8 cellular contexts compared by ENCODE assay signal in the genomic region with DNA sequence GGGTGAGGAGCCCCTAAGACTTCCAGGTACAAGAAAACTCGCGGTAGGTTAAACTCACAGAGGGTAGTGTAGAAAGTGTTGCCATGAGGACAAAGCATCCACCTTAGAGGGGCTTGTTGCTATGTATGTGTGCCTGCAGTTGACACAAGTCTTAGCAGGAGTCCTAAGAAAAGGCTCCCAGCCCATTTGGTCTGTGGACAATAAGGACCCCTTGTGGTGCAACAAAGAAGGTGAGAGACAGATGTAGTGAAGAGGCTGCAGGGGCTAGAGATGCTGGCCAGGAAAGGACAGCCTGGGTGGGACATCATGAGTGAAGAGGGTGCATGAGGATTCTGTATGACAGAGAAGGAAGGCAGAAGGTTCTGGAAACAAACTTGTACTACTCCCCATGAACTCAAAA. TPM values are rescaled to one million over a fixed set of nuclear protein-coding genes. Genes with fewer than 3 reads are reported as not detected.
DNase-seq lines count a peak whose midpoint lies in the region; ATAC-seq and TF ChIP-seq lines count a peak whose summit lies in the region.

No MANE protein-coding gene starts in this region.

- ATAC-seq in HG02571 (IDR thresholded peaks at IDR 0.05; ENCODE audit: unreplicated experiment), result peak; percentile 61
- ATAC-seq in RWPE2 (ENCODE audit: low read depth), result peak; percentile 61; the same call in 2 of the 3 replicates
- ATAC-seq in natural killer cell, result peak; percentile 73 to 89 (median 86)

- no peaks in the 10 kb centered on the region for H3K9me3 ChIP-seq in RWPE2 (ENCODE audit: severe bottlenecking)

- H3K4me1 Mint-ChIP-seq in natural killer cell, result peaks cover 0 to 12% of the 10 kb centered on the region in 2 donors

- H3K36me3 ChIP-seq in RWPE2 (ENCODE audit: low read depth), result no peaks in the 10 kb centered on the region

- no peaks in the 10 kb centered on the region for H3K27me3 ChIP-seq in RWPE2 (ENCODE audit: insufficient read depth, poor library complexity, severe bottlenecking)

- no peak overlapping the region for H3K27ac Mint-ChIP-seq in natural killer cell

- H3K9me3 Mint-ChIP-seq in natural killer cell, result peaks cover 0 to 2% of the 10 kb centered on the region in 2 donors

- no peak overlapping the region for H3K4me3 Mint-ChIP-seq in natural killer cell

- intact Hi-C loops in natural killer cell (cut with micrococcal nuclease), result loop anchor here (1.0 to 10.0 kb wide), 5 partner anchors 74 to 174 kb away; partner anchors contain the start of gene DYRK3

- no peak overlapping the region for H3K27ac ChIP-seq in RWPE2 (ENCODE audit: poor library complexity, severe bottlenecking)

- no peaks in the 10 kb centered on the region for H3K36me3 Mint-ChIP-seq in natural killer cell

- DNase-seq in DMS53 (lab: John Stamatoyannopoulos, UW), result peak; percentile 45
- no peak for DNase-seq in DMS53 treated with DMSO at 0.1 percent for 48 hours (lab: John Stamatoyannopoulos, UW; ENCODE audit: unreplicated experiment)
- no peak for DNase-seq in RWPE2 (ENCODE audit: low spot score)
- peak; percentile 35 for DNase-seq in cerebellar cortex (ENCODE audit: low spot score)
- DNase-seq in natural killer cell, result no peak
- no peak for DNase-seq in NCI-H446 treated with DMSO at 0.1 percent for 48 hours (lab: John Stamatoyannopoulos, UW)
- DNase-seq in NCI-H1105 treated with DMSO at 0.1 percent for 48 hours (lab: John Stamatoyannopoulos, UW), result no peak

- peaks cover 8 to 26% of the 10 kb centered on the region in 2 donors for H3K27me3 Mint-ChIP-seq in natural killer cell (ENCODE audit: low read depth in 2 of 2)

- no peak for TF ChIP-seq CTCF in RWPE2 (IDR thresholded peaks at IDR 0.05; ENCODE audit: poor library complexity, severe bottlenecking)
- TF ChIP-seq CTCF in natural killer cell (IDR thresholded peaks at IDR 0.05), result peak; percentile 42

- no peaks in the 10 kb centered on the region for H3K4me1 ChIP-seq in RWPE2 (ENCODE audit: insufficient read depth, poor library complexity, severe bottlenecking)

- no peak overlapping the region for H3K4me3 ChIP-seq in RWPE2 (ENCODE audit: severe bottlenecking)

RNA-seq across cellular contexts. Expression of gene IL10, which starts 36.3 kb away (rescaled TPM):
- total RNA-seq in natural killer cell, result 1 to 10 TPM in 1 of 3 donors, not detected in 2; 1.0 TPM

RNA-seq across cellular contexts. Expression of gene IL19, which starts 38.0 kb away (rescaled TPM):
- total RNA-seq in natural killer cell, result not detected

RNA-seq across cellular contexts. Expression of gene IL20, which starts 56.8 kb away (rescaled TPM):
- not detected for total RNA-seq in natural killer cell

Comparison
In these comparisons a context has a peak if more than half of its experiments do, and no peak if none do; other contexts are left out.
1. DNase-seq: peak in DMS53 (single experiment) and cerebellar cortex (single experiment); none in DMS53 treated with DMSO at 0.1 percent for 48 hours (single experiment), RWPE2 (single experiment), natural killer cell (single experiment), NCI-H446 treated with DMSO at 0.1 percent for 48 hours (single experiment) and NCI-H1105 treated with DMSO at 0.1 percent for 48 hours (single experiment).
2. Peak in every context shown above with its lines, with median percentiles within 50 percentile points of each other: ATAC-seq.